Comparison of ENCODE assay signal across 16 cellular contexts in the genomic region with DNA sequence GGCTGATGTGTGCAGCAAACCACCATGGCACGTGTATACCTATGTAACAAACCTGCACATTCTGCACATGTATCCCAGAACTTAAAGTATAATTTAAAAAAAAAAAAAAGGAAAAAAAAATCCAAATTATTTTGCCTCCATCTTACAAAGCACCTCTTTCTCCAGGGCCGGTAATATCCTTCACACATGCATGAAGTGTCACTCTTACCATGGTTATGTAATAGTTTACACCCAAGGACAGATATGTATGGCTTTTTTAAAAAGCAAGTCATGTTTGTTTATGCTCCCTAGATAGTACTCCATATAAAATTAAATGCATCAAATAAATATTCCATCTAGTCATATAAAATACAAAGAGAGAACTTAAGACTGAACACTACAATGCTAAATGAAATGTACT. TPM values are rescaled to one million over a fixed set of nuclear protein-coding genes. Genes with fewer than 3 reads are reported as not detected.
A peak's percentile ranks its signal among the peaks of the same experiment; 100 is the strongest.
DNase-seq lines count a peak whose midpoint lies in the region; ATAC-seq and TF ChIP-seq lines count a peak whose summit lies in the region.
"Had no signal": no experiment of that assay in that cellular context is flagged by ENCODE, and none has a peak within 500 bp of the region (broad histone marks: within the 10 kb centered on the region; RNA-seq: fewer than 3 reads in every experiment).

No MANE protein-coding gene starts in this region.

- no peak overlapping the region for H2AFZ ChIP-seq in OCI-LY7 (ENCODE audit: low read length)
- no peak overlapping the region for H2AFZ ChIP-seq in mammary epithelial cell (ENCODE audit: low read depth, low read length)
- H2AFZ ChIP-seq: GM23248 had no signal

- H3K36me3 Mint-ChIP-seq in CD4-positive, CD25-positive, alpha-beta regulatory T cell, result peaks cover 36% of the 10 kb centered on the region
- peaks cover 76% of the 10 kb centered on the region for H3K36me3 Mint-ChIP-seq in CD4-positive, alpha-beta T cell (ENCODE audit: low read depth)

- dilution Hi-C loops in mammary epithelial cell (cut with HindIII; ENCODE audit: low sequenced_read_pairs), result no loop called here

- H3K27ac ChIP-seq in CD4-positive, CD25-positive, alpha-beta regulatory T cell (ENCODE audit: insufficient read depth, low read length, poor library complexity, severe bottlenecking), result no peak overlapping the region
- no peak overlapping the region for H3K27ac ChIP-seq in CD4-positive, alpha-beta T cell (ENCODE audit: low read depth, low read length)
- H3K27ac ChIP-seq in OCI-LY7 (ENCODE audit: low read depth, low read length, poor library complexity, severe bottlenecking) (no peak overlapping the region), right atrium auricular region (no peak overlapping the region), mammary epithelial cell (ENCODE audit: insufficient read depth, low read depth, low read length) (no peak overlapping the region)
- H3K27ac ChIP-seq: A549, C4-2B, GM23248 had no signal

- ATAC-seq in CD4-positive, CD25-positive, alpha-beta regulatory T cell (ENCODE audit: low read depth in 2 of 2), result no peak
- ATAC-seq in CD4-positive, alpha-beta T cell (ENCODE audit: poor library complexity), result no peak
- ATAC-seq: A549, HCT116 had no signal

- H3K36me3 ChIP-seq in CD4-positive, CD25-positive, alpha-beta regulatory T cell (ENCODE audit: control insufficient read depth, insufficient read depth, low read length), result peaks cover 32% of the 10 kb centered on the region
- H3K36me3 ChIP-seq in OCI-LY7 (ENCODE audit: insufficient read depth, low read length), result peaks cover 50% of the 10 kb centered on the region
- H3K36me3 ChIP-seq in right atrium auricular region, result peaks cover 7% of the 10 kb centered on the region
- H3K36me3 ChIP-seq in mammary epithelial cell (ENCODE audit: insufficient read depth, low read length), result peaks cover 11% of the 10 kb centered on the region
- H3K36me3 ChIP-seq: BE2C had no signal

- WGBS in mammary epithelial cell (ENCODE audit: low coverage, missing lambda C conversion rate), result 100% methylated on average over 2 of the region's 2 CpGs

- DNase-seq in CD4-positive, CD25-positive, alpha-beta regulatory T cell, result no peak
- DNase-seq in CD4-positive, alpha-beta T cell, result no peak
- DNase-seq in OCI-LY7 (ENCODE audit: low spot score) (no peak), erythroblast (lab: John Stamatoyannopoulos, UW) (peak; percentile 28 to 55), right atrium auricular region (ENCODE audit: low spot score) (no peak), mammary epithelial cell (no peak), HK-2 (ENCODE audit: unreplicated experiment) (no peak)
- DNase-seq: BE2C; CD8-positive, alpha-beta memory T cell; DMS 273 treated with DMSO at 0.1 percent for 48 hours; GM23248 had no signal

- no peak for TF ChIP-seq CTCF in CD4-positive, alpha-beta T cell (IDR thresholded peaks at IDR 0.05)
- TF ChIP-seq CTCF in OCI-LY7 (conservative IDR thresholded peaks at IDR 0.05; ENCODE audit: low read length), result no peak
- TF ChIP-seq CTCF in right atrium auricular region (IDR thresholded peaks at IDR 0.05), result no peak
- no peak for TF ChIP-seq CTCF in mammary epithelial cell (conservative IDR thresholded peaks at IDR 0.05 in 1 of 2, IDR thresholded peaks at IDR 0.05 in 1 of 2; ENCODE audit: extremely low read depth in 1 of 2, insufficient read depth in 1 of 2, low read depth in 1 of 2, low read length in 2 of 2)

- peak overlapping the region in 2 of 3 donors; percentile 26 to 48 for H3K27ac Mint-ChIP-seq in CD4-positive, CD25-positive, alpha-beta regulatory T cell
- no peak overlapping the region for H3K27ac Mint-ChIP-seq in CD4-positive, alpha-beta T cell

- in situ Hi-C loops in mammary epithelial cell (cut with MboI; ENCODE audit: low sequenced_read_pairs in 2 of 2), result no loop called here

- H3K79me2 ChIP-seq in OCI-LY7 (ENCODE audit: insufficient read depth, low read depth, low read length), result peaks cover 51% of the 10 kb centered on the region; the same call in 1 of the 2 replicates
- H3K79me2 ChIP-seq in mammary epithelial cell (ENCODE audit: insufficient read depth, low read length), result peaks cover 59% of the 10 kb centered on the region

- H3K9me3 Mint-ChIP-seq in CD4-positive, CD25-positive, alpha-beta regulatory T cell, result peaks cover 0 to 7% (median 0%) of the 10 kb centered on the region in 7 donors
- peaks cover 4% of the 10 kb centered on the region for H3K9me3 Mint-ChIP-seq in CD4-positive, alpha-beta T cell

- H3K27me3 ChIP-seq in CD4-positive, CD25-positive, alpha-beta regulatory T cell (ENCODE audit: control insufficient read depth, insufficient read depth, low read length), result no peaks in the 10 kb centered on the region
- H3K27me3 ChIP-seq in CD4-positive, alpha-beta T cell (ENCODE audit: control insufficient read depth, insufficient read depth, low read length), result no peaks in the 10 kb centered on the region
- H3K27me3 ChIP-seq in right atrium auricular region, result no peaks in the 10 kb centered on the region
- H3K27me3 ChIP-seq in mammary epithelial cell (ENCODE audit: insufficient read depth, low read length), result no peaks in the 10 kb centered on the region
- H3K27me3 ChIP-seq: BE2C had no signal

- POLR2A ChIA-PET in CD4-positive, alpha-beta T cell (lab: Charles Lee), result no interaction called here
- POLR2A ChIA-PET in OCI-LY7 (lab: Charles Lee), result interaction anchor here (1.0 kb wide), 1 partner anchor 15 kb away, joined by 3 read pairs; no protein-coding TSS in a partner anchor

- no peak for TF ChIP-seq POLR2A in erythroblast (IDR thresholded peaks at IDR 0.05; ENCODE audit: low read length)

- peaks cover 25 to 55% (median 36%) of the 10 kb centered on the region in 4 donors for H3K4me1 Mint-ChIP-seq in CD4-positive, CD25-positive, alpha-beta regulatory T cell
- H3K4me1 Mint-ChIP-seq in CD4-positive, alpha-beta T cell (ENCODE audit: low read depth), result peaks cover 40% of the 10 kb centered on the region

- no peak overlapping the region for H3K4me2 ChIP-seq in OCI-LY7 (ENCODE audit: low read length)
- no peak overlapping the region for H3K4me2 ChIP-seq in mammary epithelial cell (ENCODE audit: insufficient read depth, low read depth, low read length)
- H3K4me2 ChIP-seq: A549 had no signal

- no peaks in the 10 kb centered on the region for H3K9me2 ChIP-seq in OCI-LY7 (ENCODE audit: insufficient read depth, low read length)

- no peaks in the 10 kb centered on the region for H3K9me3 ChIP-seq in CD4-positive, CD25-positive, alpha-beta regulatory T cell (ENCODE audit: control insufficient read depth in 2 of 2, low read length in 2 of 2)
- H3K9me3 ChIP-seq in CD4-positive, alpha-beta T cell (ENCODE audit: control insufficient read depth, low read length), result no peaks in the 10 kb centered on the region
- 0 out of 2 replicates have a peak, but pooled peaks cover 7% of the 10 kb centered on the region for H3K9me3 ChIP-seq in OCI-LY7 (ENCODE audit: low read length)
- no peaks in the 10 kb centered on the region for H3K9me3 ChIP-seq in right atrium auricular region
- H3K9me3 ChIP-seq in mammary epithelial cell (replicated peaks; ENCODE audit: insufficient read depth, low read length), result no peaks in the 10 kb centered on the region
- H3K9me3 ChIP-seq: A549, BE2C had no signal

- H3K27me3 Mint-ChIP-seq in CD4-positive, CD25-positive, alpha-beta regulatory T cell, result no peaks in the 10 kb centered on the region
- no peaks in the 10 kb centered on the region for H3K27me3 Mint-ChIP-seq in CD4-positive, alpha-beta T cell
- H3K27me3 Mint-ChIP-seq: CD8-positive, alpha-beta memory T cell had no signal

- no peaks in the 10 kb centered on the region for H4K20me1 ChIP-seq in OCI-LY7 (ENCODE audit: insufficient read depth, low read length)
- no peaks in the 10 kb centered on the region for H4K20me1 ChIP-seq in mammary epithelial cell (ENCODE audit: insufficient read depth, low read length)

- H3K4me3 Mint-ChIP-seq in CD4-positive, CD25-positive, alpha-beta regulatory T cell, result peak overlapping the region in 2 of 4 donors; percentile 42 to 70
- peak overlapping the region; percentile 27 for H3K4me3 Mint-ChIP-seq in CD4-positive, alpha-beta T cell

- no peak overlapping the region for H3K9ac ChIP-seq in mammary epithelial cell (ENCODE audit: insufficient read depth, low read length)
- H3K9ac ChIP-seq: GM23248 had no signal

- H3K4me1 ChIP-seq in CD4-positive, CD25-positive, alpha-beta regulatory T cell (ENCODE audit: control insufficient read depth, insufficient read depth, low read length, poor library complexity, severe bottlenecking), result peaks cover 17% of the 10 kb centered on the region
- no peaks in the 10 kb centered on the region for H3K4me1 ChIP-seq in OCI-LY7 (ENCODE audit: insufficient read depth, low read length, poor library complexity, severe bottlenecking)
- H3K4me1 ChIP-seq in right atrium auricular region, result no peaks in the 10 kb centered on the region
- H3K4me1 ChIP-seq in mammary epithelial cell (ENCODE audit: insufficient read depth, low read length), result no peaks in the 10 kb centered on the region
- H3K4me1 ChIP-seq: A549, BE2C had no signal

- intact Hi-C loops in CD4-positive, alpha-beta T cell (cut with DNase I, micrococcal nuclease), result no loop called here
- intact Hi-C loops in OCI-LY7 (cut with micrococcal nuclease; ENCODE audit: unreplicated experiment) (no loop called here), mammary epithelial cell (cut with micrococcal nuclease) (no loop called here)

- no peak overlapping the region for H3K4me3 ChIP-seq in CD4-positive, CD25-positive, alpha-beta regulatory T cell (ENCODE audit: low read depth, low read length)
- no peak overlapping the region for H3K4me3 ChIP-seq in OCI-LY7 (ENCODE audit: low read depth, low read length, poor library complexity, severe bottlenecking)
- no peak overlapping the region for H3K4me3 ChIP-seq in right atrium auricular region
- no peak overlapping the region for H3K4me3 ChIP-seq in mammary epithelial cell (replicated peaks in 1 of 3; ENCODE audit: insufficient read depth in 1 of 3, low read depth in 2 of 3, low read length in 3 of 3)
- H3K4me3 ChIP-seq: A549, GM23248 had no signal

- BruUV-seq in OCI-LY7 (replicated peaks; lab: Mats Ljungman, UMichigan), result TSS peak; percentile 4
- BruUV-seq in mammary epithelial cell (replicated peaks; lab: Mats Ljungman, UMichigan), result no TSS peak

- CTCF ChIA-PET in CD4-positive, alpha-beta T cell (lab: Charles Lee), result no interaction called here
- CTCF ChIA-PET in OCI-LY7 (lab: Charles Lee; ENCODE audit: unreplicated experiment) (no interaction called here), mammary epithelial cell (lab: Charles Lee; ENCODE audit: low non-redundant PET) (no interaction called here)

RNA-seq across cellular contexts. Expression of a gene that starts 22.5 kb away (rescaled TPM):
- 49.9 TPM for total RNA-seq in CD4-positive, CD25-positive, alpha-beta regulatory T cell
- 10 to 100 TPM; 74.5 to 87.5 (median 80.4) TPM for polyA plus RNA-seq in CD4-positive, CD25-positive, alpha-beta regulatory T cell
- 10 to 100 TPM; 53.8 to 59.2 TPM for total RNA-seq in CD4-positive, alpha-beta T cell
- 38.6 and 45.0 TPM in 2 replicates for total RNA-seq in OCI-LY7 (2014; rRNA removed; shearing (Covaris generic))
- 28.9 and 30.4 TPM in 2 replicates for total RNA-seq in OCI-LY7 (2022)
- total RNA-seq in right atrium auricular region, result 10 to 100 TPM; 10.6 to 18.7 TPM
- total RNA-seq in mammary epithelial cell, result 10 to 100 TPM; 45.4 to 46.7 TPM
- 17.2 TPM for polyA plus RNA-seq in mammary epithelial cell
- 5.4 TPM for polyA minus RNA-seq in mammary epithelial cell

RNA-seq across cellular contexts. Expression of a gene that starts 58.0 kb away (rescaled TPM):
- not detected for total RNA-seq in CD4-positive, CD25-positive, alpha-beta regulatory T cell
- polyA plus RNA-seq in CD4-positive, CD25-positive, alpha-beta regulatory T cell, result not detected
- not detected for total RNA-seq in CD4-positive, alpha-beta T cell
- total RNA-seq in OCI-LY7 (2014; rRNA removed; shearing (Covaris generic)), result not detected in 2 replicates
- total RNA-seq in OCI-LY7 (2022), result not detected in 2 replicates
- total RNA-seq in right atrium auricular region, result not detected
- not detected for total RNA-seq in mammary epithelial cell
- not detected for polyA plus RNA-seq in mammary epithelial cell
- not detected for polyA minus RNA-seq in mammary epithelial cell
- total RNA-seq: CD8-positive, alpha-beta memory T cell; Daoy; GM23248 had no signal
- polyA plus RNA-seq: A549; AG04450; CD8-positive, alpha-beta memory T cell; GM23248 had no signal

Comparison
In these comparisons a context has a peak if more than half of its experiments do, and no peak if none do; other contexts are left out.
1. DNase-seq: peak in erythroblast (2 of 2); none in CD4-positive, CD25-positive, alpha-beta regulatory T cell (0 of 3), CD4-positive, alpha-beta T cell (0 of 10), OCI-LY7 (single experiment), right atrium auricular region (single experiment), mammary epithelial cell (single experiment) and HK-2 (single experiment).